Comparison of ENCODE assay signal across 12 cellular contexts in genomic region chr21:29163381-29164115, GRCh38. TPM values are rescaled to one million over a fixed set of nuclear protein-coding genes. Genes with fewer than 3 reads are reported as not detected.
DNase-seq lines count a peak whose midpoint lies in the region; ATAC-seq lines count a peak whose summit lies in the region.
"Had no signal": no experiment of that assay in that cellular context is flagged by ENCODE, and none has a peak within 500 bp of the region (broad histone marks: within the 10 kb centered on the region; RNA-seq: fewer than 3 reads in every experiment).

No MANE protein-coding gene starts in this region.

- peaks cover 24% of the 10 kb centered on the region for H3K4me1 ChIP-seq in skeletal muscle satellite cell (ENCODE audit: control insufficient read depth, insufficient read depth, low read length)
- H3K4me1 ChIP-seq: BE2C had no signal

- H3K27me3 ChIP-seq in skeletal muscle satellite cell (ENCODE audit: control insufficient read depth, insufficient read depth, low read length) = no peaks in the 10 kb centered on the region

- DNase-seq in Daoy (ENCODE audit: low read depth) (peak; percentile 19), SIG-M5 treated with dmso at 0.1 percent for 504 hours (lab: John Stamatoyannopoulos, UW; ENCODE audit: unreplicated experiment) (peak; percentile 83), fibroblast of the conjunctiva (ENCODE audit: low read depth) (peak; percentile 77), head of caudate nucleus (no peak), NCI-H69 (lab: John Stamatoyannopoulos, UW) (no peak), UCSD-AML1 (lab: John Stamatoyannopoulos, UW; ENCODE audit: unreplicated experiment) (no peak)
- DNase-seq: BE2C; glutamatergic neuron; NK-92 treated with Interleukin-12 subunit alpha and Interleukin-12 subunit beta, amount 100 ng/mL, for 24 hours had no signal

- intact Hi-C loops in head of caudate nucleus (cut with DNase I) = loop anchor here (10.0 kb wide), 1 partner anchor 201 kb away; no protein-coding TSS in a partner anchor

- H3K4me3 ChIP-seq in skeletal muscle satellite cell (ENCODE audit: low read length) = no peak overlapping the region

- no peaks in the 10 kb centered on the region for H3K9me3 ChIP-seq in skeletal muscle satellite cell (replicated peaks; ENCODE audit: low read length)
- H3K9me3 ChIP-seq: BE2C had no signal

- ATAC-seq in HG03045 (IDR thresholded peaks at IDR 0.05; ENCODE audit: unreplicated experiment) = no peak

- peak overlapping the region; percentile 21 for H3K4me2 ChIP-seq in skeletal muscle satellite cell (ENCODE audit: low read length)

- H3K36me3 ChIP-seq in skeletal muscle satellite cell (ENCODE audit: insufficient read depth, low read length) = peaks cover 8% of the 10 kb centered on the region
- H3K36me3 ChIP-seq: BE2C had no signal

- H3K9ac ChIP-seq in skeletal muscle satellite cell (ENCODE audit: low read depth, low read length) = peak overlapping the region; percentile 77

RNA-seq across cellular contexts. Expression of gene MAP3K7CL, which starts 33.1 kb away (rescaled TPM):
- 22.6 and 35.8 TPM in 2 replicates for total RNA-seq in Daoy (2014; rRNA removed; shearing (Covaris generic))
- total RNA-seq in skeletal muscle satellite cell (2012; rRNA removed) = 9.1 and 14.2 TPM in 2 replicates
- total RNA-seq: H7 had no signal

Comparison
In these comparisons a context has a peak if more than half of its experiments do, and no peak if none do; other contexts are left out.
1. DNase-seq: peak in Daoy (single experiment), SIG-M5 treated with dmso at 0.1 percent for 504 hours (single experiment) and fibroblast of the conjunctiva (single experiment); none in head of caudate nucleus (0 of 42), NCI-H69 (single experiment) and UCSD-AML1 (single experiment).